8 cellular contexts compared by ENCODE assay signal in genomic region chr6:41503841-41504525, GRCh38. TPM values are rescaled to one million over a fixed set of nuclear protein-coding genes. Genes with fewer than 3 reads are reported as not detected.
DNase-seq lines count a peak whose midpoint lies in the region; ATAC-seq, FAIRE-seq and TF ChIP-seq lines count a peak whose summit lies in the region.

No MANE protein-coding gene starts in this region.

- ATAC-seq in pancreas (peak; percentile 56 to 80 (median 76)), GM21528 (IDR thresholded peaks at IDR 0.05; ENCODE audit: low FRiP score, unreplicated experiment) (no peak)

- H3K27me3 ChIP-seq in SJSA1 (replicated peaks), result no peaks in the 10 kb centered on the region
- H3K27me3 ChIP-seq in pancreas, result no peaks in the 10 kb centered on the region

- peak; percentile 50 for DNase-seq in activated T-cell treated with anti-CD3 and anti-CD28 coated beads, Interleukin-2, amount 50 U/mL, for 24 hours
- DNase-seq in activated T-cell treated with anti-CD3 and anti-CD28 coated beads, Interleukin-2, amount 50 U/mL, for 1 hour, result no peak
- DNase-seq in SJSA1 (ENCODE audit: low read depth in 1 of 2, low spot score in 2 of 2) (peak; percentile 92 to 99), germinal center (ENCODE audit: low spot score) (peak; percentile 28), pancreas (peak in 2 of 6 donors; percentile 73 to 81), SKM-1 (lab: John Stamatoyannopoulos, UW; ENCODE audit: unreplicated experiment) (no peak), NK-92 (lab: John Stamatoyannopoulos, UW; ENCODE audit: unreplicated experiment) (no peak)

- H3K4me1 ChIP-seq in SJSA1 (replicated peaks) (peaks cover 43% of the 10 kb centered on the region), pancreas (peaks cover 0 to 22% (median 10%) of the 10 kb centered on the region in 3 donors)

- no peak overlapping the region for H3K27ac Mint-ChIP-seq in activated T-cell treated with anti-CD3 and anti-CD28 coated beads, Interleukin-2, amount 50 U/mL, for 24 hours

- H3K27me3 Mint-ChIP-seq in activated T-cell treated with anti-CD3 and anti-CD28 coated beads, Interleukin-2, amount 50 U/mL, for 24 hours, result peaks cover 63% of the 10 kb centered on the region

- H3K9me3 Mint-ChIP-seq in activated T-cell treated with anti-CD3 and anti-CD28 coated beads, Interleukin-2, amount 50 U/mL, for 24 hours, result no peaks in the 10 kb centered on the region

- peaks cover 19% of the 10 kb centered on the region for H3K4me1 Mint-ChIP-seq in activated T-cell treated with anti-CD3 and anti-CD28 coated beads, Interleukin-2, amount 50 U/mL, for 24 hours (ENCODE audit: low read depth)

- H3K36me3 ChIP-seq in SJSA1 (no peaks in the 10 kb centered on the region), pancreas (no peaks in the 10 kb centered on the region)

- no peak for TF ChIP-seq CTCF in pancreas (IDR thresholded peaks at IDR 0.05)

- H3K27ac ChIP-seq in SJSA1, result peak overlapping the region; percentile 81
- H3K27ac ChIP-seq in pancreas, result peak overlapping the region in 2 of 4 donors; percentile 50 to 51

- H3K36me3 Mint-ChIP-seq in activated T-cell treated with anti-CD3 and anti-CD28 coated beads, Interleukin-2, amount 50 U/mL, for 24 hours (ENCODE audit: low read depth), result no peaks in the 10 kb centered on the region

- peak overlapping the region; percentile 47 for H3K4me3 Mint-ChIP-seq in activated T-cell treated with anti-CD3 and anti-CD28 coated beads, Interleukin-2, amount 50 U/mL, for 24 hours

- no peak for FAIRE-seq in pancreas (lab: Jason Lieb, UNC)

- intact Hi-C loops in pancreas (cut with DNase I), result no loop called here

- peak overlapping the region; percentile 19 for H3K4me3 ChIP-seq in SJSA1
- peak overlapping the region in 3 of 4 donors; percentile 10 to 45 (median 39) for H3K4me3 ChIP-seq in pancreas

- H3K9me3 ChIP-seq in SJSA1 (replicated peaks) (no peaks in the 10 kb centered on the region), pancreas (no peaks in the 10 kb centered on the region)

- 11 to 13% methylated on average over 52 to 55 of the region's 55 CpGs for WGBS in pancreas, 2 donors

RNA-seq across cellular contexts. Expression of gene FOXP4, which starts 42.2 kb away (rescaled TPM):
- 3.9 and 5.1 TPM in 2 replicates for total RNA-seq in SJSA1 (2014; rRNA removed; shearing (Covaris generic))
- total RNA-seq in pancreas, result 10 to 100 TPM; 23.1 to 28.3 (median 25.3) TPM
- 10 to 100 TPM; 27.4 to 29.3 TPM for polyA plus RNA-seq in pancreas

Comparison
In these comparisons a context has a peak if more than half of its experiments do, and no peak if none do; other contexts are left out.
1. DNase-seq: peak in activated T-cell treated with anti-CD3 and anti-CD28 coated beads, Interleukin-2, amount 50 U/mL, for 24 hours (single experiment), SJSA1 (2 of 2) and germinal center (single experiment); none in activated T-cell treated with anti-CD3 and anti-CD28 coated beads, Interleukin-2, amount 50 U/mL, for 1 hour (single experiment), SKM-1 (single experiment) and NK-92 (single experiment).